Comparison of ENCODE assay signal across 17 cellular contexts in the genomic region with DNA sequence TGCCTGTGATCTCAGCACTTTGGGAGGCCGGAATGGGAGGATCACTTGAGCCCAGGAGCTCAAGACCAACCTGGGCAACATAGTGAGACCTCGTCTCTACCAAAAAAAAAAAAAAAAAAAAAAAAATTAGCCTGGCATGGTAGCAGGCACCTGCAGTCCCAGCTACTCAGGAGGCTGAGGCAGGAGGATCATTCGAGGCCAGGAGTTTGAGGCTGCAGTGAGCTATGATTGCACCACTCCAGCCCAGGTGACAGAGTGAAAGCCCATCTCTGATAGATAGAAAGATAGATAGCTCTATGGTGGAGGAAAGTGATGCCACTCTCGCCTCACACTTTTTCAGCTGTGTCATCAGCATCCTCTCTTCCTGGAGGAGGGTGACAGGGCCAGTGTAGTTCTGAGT. TPM values are rescaled to one million over a fixed set of nuclear protein-coding genes. Genes with fewer than 3 reads are reported as not detected.
"Had no signal": no experiment of that assay in that cellular context is flagged by ENCODE, and none has a peak within 500 bp of the region (broad histone marks: within the 10 kb centered on the region; RNA-seq: fewer than 3 reads in every experiment).

No MANE protein-coding gene starts in this region.

RNA-seq across cellular contexts. Expression of gene C22orf31, which starts 21.9 kb away (rescaled TPM):
- total RNA-seq: hepatocyte; kidney epithelial cell; lung; mesenteric fat pad; mucosa of gallbladder; naive thymus-derived CD8-positive, alpha-beta T cell; occipital lobe; osteocyte; posterior vena cava; psoas muscle; sigmoid colon; spleen; temporal lobe; transverse colon; upper lobe of right lung had no signal
- polyA plus RNA-seq: heart right ventricle; hepatocyte; naive thymus-derived CD8-positive, alpha-beta T cell; psoas muscle; small intestine; spleen had no signal

RNA-seq across cellular contexts. Expression of gene KREMEN1, which starts 33.2 kb away (rescaled TPM):
- total RNA-seq: naive thymus-derived CD8-positive, alpha-beta T cell had no signal
- polyA plus RNA-seq: naive thymus-derived CD8-positive, alpha-beta T cell had no signal
